Comparison of ENCODE assay signal across 8 cellular contexts in the genomic region with DNA sequence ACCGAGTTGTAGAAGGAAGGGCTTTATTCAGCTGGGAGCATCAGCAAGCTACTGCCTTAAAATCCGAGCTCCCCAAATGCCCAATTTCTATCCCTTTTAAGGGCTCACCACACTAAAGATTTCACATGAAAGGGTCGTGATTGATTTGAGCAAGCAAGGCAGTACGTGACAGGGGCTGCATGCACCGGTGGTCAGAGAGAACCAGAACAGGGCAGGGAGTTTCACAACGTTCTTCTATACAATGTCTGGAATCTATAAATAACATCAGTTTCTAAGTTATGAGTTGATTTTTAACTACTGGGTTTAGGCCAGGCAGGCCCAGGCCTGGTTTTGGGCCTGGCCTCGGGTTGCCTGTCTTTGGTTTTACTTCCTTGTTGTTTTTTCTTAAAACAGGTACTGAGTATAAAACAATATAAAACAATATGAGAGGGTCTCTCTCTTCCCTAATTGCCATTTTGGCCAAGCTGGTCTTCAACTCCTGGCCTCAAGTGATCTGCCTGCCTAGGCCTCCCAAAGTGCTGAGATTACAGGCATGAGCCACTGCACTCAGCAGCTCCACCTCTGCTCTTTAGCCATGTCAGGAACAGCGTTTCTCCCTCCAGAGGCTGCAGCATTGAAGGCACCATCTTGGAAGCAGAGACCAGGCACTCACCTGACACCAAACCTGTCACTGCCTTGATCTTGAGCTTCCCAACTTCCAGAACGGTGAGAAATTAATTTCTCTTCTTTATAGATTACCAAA.
DNase-seq lines count a peak whose midpoint lies in the region; ATAC-seq and TF ChIP-seq lines count a peak whose summit lies in the region.
"Not testable (repeated sequence)": the region's sequence is repeated elsewhere in the genome, so short reads cannot be mapped to it uniquely, and the experiment has no call there.

No MANE protein-coding gene starts in this region.

- peak overlapping the region; percentile 8 for H3K4me3 ChIP-seq in GM06990 (replicated peaks; ENCODE audit: low read depth, low read length)
- not testable (repeated sequence) for H3K4me3 ChIP-seq in MM.1S (ENCODE audit: low read length)

- not testable (repeated sequence) for H3K9ac ChIP-seq in MM.1S (ENCODE audit: low read length)

- ATAC-seq in GM18520 (IDR thresholded peaks at IDR 0.05; ENCODE audit: unreplicated experiment) (peak; percentile 26), GM19324 (IDR thresholded peaks at IDR 0.05; ENCODE audit: low FRiP score, unreplicated experiment) (peak; percentile 55), GM21423 (IDR thresholded peaks at IDR 0.05; ENCODE audit: unreplicated experiment) (peak; percentile 54), HG02588 (IDR thresholded peaks at IDR 0.05; ENCODE audit: unreplicated experiment) (peak; percentile 49), HG02973 (IDR thresholded peaks at IDR 0.05; ENCODE audit: unreplicated experiment) (peak; percentile 56), HG03196 (IDR thresholded peaks at IDR 0.05; ENCODE audit: unreplicated experiment) (peak; percentile 53)

- not testable (repeated sequence) for H3K27ac ChIP-seq in MM.1S (ENCODE audit: low read length)

- peaks cover 22% of the 10 kb centered on the region for H3K4me1 ChIP-seq in MM.1S (ENCODE audit: low read length)

- not testable (repeated sequence) for H4K20me1 ChIP-seq in MM.1S (ENCODE audit: insufficient read depth, low read length)

- H3K79me2 ChIP-seq in MM.1S (ENCODE audit: low read length): not testable (repeated sequence)

- not testable (repeated sequence) for H3F3A ChIP-seq in MM.1S (ENCODE audit: insufficient read depth, low read length)

- not testable (repeated sequence) for H3K9me3 ChIP-seq in MM.1S (replicated peaks; ENCODE audit: insufficient read depth, low read length)

- not testable (repeated sequence) for H3K36me3 ChIP-seq in GM06990 (ENCODE audit: control insufficient read depth, insufficient read depth, low read length); MM.1S (replicated peaks; ENCODE audit: insufficient read depth, low read length)

- H3K9me2 ChIP-seq in MM.1S (replicated peaks; ENCODE audit: insufficient read depth, low read length): not testable (repeated sequence)

- DNase-seq in GM06990 (ENCODE audit: extremely low read depth, insufficient read length): peak; percentile 63
- not testable (repeated sequence) for DNase-seq in MM.1S

- not testable (repeated sequence) for H3K27me3 ChIP-seq in GM06990 (replicated peaks; ENCODE audit: control insufficient read depth, insufficient read depth, low read length); MM.1S (replicated peaks; ENCODE audit: insufficient read depth, low read length)

- not testable (repeated sequence) for H3K4me2 ChIP-seq in MM.1S (ENCODE audit: low read depth, low read length)

- peak overlapping the region; percentile 43; the same call in 1 of the 2 replicates for H2AFZ ChIP-seq in MM.1S (ENCODE audit: low read length)

- TF ChIP-seq CTCF in GM06990 (IDR thresholded peaks at IDR 0.05; ENCODE audit: insufficient read depth, low read length, poor library complexity, severe bottlenecking); MM.1S (IDR thresholded peaks at IDR 0.05; ENCODE audit: low read length): not testable (repeated sequence)
